25 cellular contexts compared by ENCODE assay signal in the genomic region with DNA sequence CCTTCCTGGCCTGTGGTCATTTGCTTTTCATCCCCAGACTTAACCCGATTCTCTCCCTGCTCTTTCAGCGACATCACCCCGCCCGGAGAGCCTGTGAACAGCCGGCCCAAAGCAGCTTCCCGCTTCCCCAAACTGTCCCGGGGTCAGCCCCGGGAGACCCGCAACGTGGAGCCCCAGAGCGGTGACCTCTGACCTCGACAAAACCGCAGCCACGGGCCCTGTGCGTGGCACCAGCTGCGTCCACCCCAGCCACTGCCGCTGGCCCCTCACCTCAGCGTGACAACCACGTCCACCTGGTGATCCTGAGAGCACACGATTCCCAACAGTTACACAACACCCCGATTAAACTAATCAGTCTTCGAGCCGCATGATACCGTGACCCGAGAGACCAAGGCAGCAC.
A peak's percentile ranks its signal among the peaks of the same experiment; 100 is the strongest.
DNase-seq lines count a peak whose midpoint lies in the region; ATAC-seq, FAIRE-seq and TF ChIP-seq lines count a peak whose summit lies in the region.
"Had no signal": no experiment of that assay in that cellular context is flagged by ENCODE, and none has a peak within 500 bp of the region (broad histone marks: within the 10 kb centered on the region; RNA-seq: fewer than 3 reads in every experiment).

No MANE protein-coding gene starts in this region.

- H3K36me3 Mint-ChIP-seq in activated T-helper 17 cell treated with anti-CD3 and anti-CD28 coated beads, Interleukin-2, amount 50 U/mL, for 72 hours (ENCODE audit: low read depth) = peaks cover 48% of the 10 kb centered on the region
- peaks cover 2% of the 10 kb centered on the region for H3K36me3 Mint-ChIP-seq in progenitor cell of endocrine pancreas (ENCODE audit: insufficient read depth)

- H3K4ac ChIP-seq in neuronal stem cell (ENCODE audit: low read length) (no peak overlapping the region), mesendoderm (ENCODE audit: low read depth, low read length) (no peak overlapping the region)

- no peaks in the 10 kb centered on the region for H4K20me1 ChIP-seq in HepG2 (ENCODE audit: insufficient read depth, low read length)

- H3K36me3 ChIP-seq in HepG2 (replicated peaks in 1 of 2; ENCODE audit: control insufficient read depth in 1 of 2, insufficient read depth in 2 of 2, low read length in 2 of 2) (no peaks in the 10 kb centered on the region), right lobe of liver (no peaks in the 10 kb centered on the region), neuronal stem cell (replicated peaks in 1 of 2; ENCODE audit: control insufficient read depth in 2 of 2, insufficient read depth in 2 of 2, low read length in 2 of 2) (no peaks in the 10 kb centered on the region), mesendoderm (ENCODE audit: control insufficient read depth, insufficient read depth, low read length) (no peaks in the 10 kb centered on the region), left lung (peaks cover 0 to 25% of the 10 kb centered on the region in 2 donors)
- H3K36me3 ChIP-seq: SJCRH30 had no signal

- H3K23ac ChIP-seq in neuronal stem cell (ENCODE audit: low read depth, low read length, poor library complexity) (peak overlapping the region; percentile 14), mesendoderm (ENCODE audit: low read length) (no peak overlapping the region)

- H4K91ac ChIP-seq in neuronal stem cell (ENCODE audit: low read depth, low read length, poor library complexity) = no peak overlapping the region

- H3K18ac ChIP-seq in neuronal stem cell (ENCODE audit: low read length) (no peak overlapping the region), mesendoderm (ENCODE audit: low read length) (no peak overlapping the region)

- H2BK15ac ChIP-seq in neuronal stem cell (ENCODE audit: low read length) (no peak overlapping the region), mesendoderm (replicated peaks; ENCODE audit: low read depth) (no peak overlapping the region)

- no peak for FAIRE-seq in HepG2 (lab: Jason Lieb, UNC)
- FAIRE-seq: GM12892, GM19239 had no signal

- H4K5ac ChIP-seq in mesendoderm (ENCODE audit: low read length) = no peak overlapping the region

- no peak overlapping the region for H2BK5ac ChIP-seq in neuronal stem cell (ENCODE audit: low read length)
- no peak overlapping the region for H2BK5ac ChIP-seq in mesendoderm (ENCODE audit: low read length)

- H2AFZ ChIP-seq in HepG2 (ENCODE audit: low read length) = no peak overlapping the region
- H2AFZ ChIP-seq in neuronal stem cell (ENCODE audit: low read length) = no peak overlapping the region
- H2AFZ ChIP-seq: PC-9 had no signal

- no peaks in the 10 kb centered on the region for H3K27me3 Mint-ChIP-seq in activated T-helper 17 cell treated with anti-CD3 and anti-CD28 coated beads, Interleukin-2, amount 50 U/mL, for 72 hours
- H3K27me3 Mint-ChIP-seq in progenitor cell of endocrine pancreas = no peaks in the 10 kb centered on the region

- H3K4me1 Mint-ChIP-seq in activated T-helper 17 cell treated with anti-CD3 and anti-CD28 coated beads, Interleukin-2, amount 50 U/mL, for 72 hours = peaks cover 23% of the 10 kb centered on the region
- no peaks in the 10 kb centered on the region for H3K4me1 Mint-ChIP-seq in progenitor cell of endocrine pancreas (ENCODE audit: low read depth)

- DNase-seq in HepG2 (ENCODE audit: low spot score) = no peak
- DNase-seq in right lobe of liver = no peak
- no peak for DNase-seq in neuronal stem cell (ENCODE audit: low spot score)
- DNase-seq in mesendoderm = no peak
- no peak for DNase-seq in left lung
- DNase-seq in progenitor cell of endocrine pancreas (ENCODE audit: low spot score, unreplicated experiment) = no peak
- DNase-seq: Calu3; GF-D8; H7; KBM-7; MV-4-11; NCI-H1436 treated with DMSO at 0.1 percent for 48 hours; NCI-H187 treated with DMSO at 0.1 percent for 48 hours; NCI-H446 treated with DMSO at 0.1 percent for 48 hours; NCI-H526; NCI-H82; NK-92 treated with Interleukin-12 subunit alpha and Interleukin-12 subunit beta, amount 100 ng/mL, for 24 hours; PC-9 had no signal

- TF ChIP-seq POLR2A in HepG2 (IDR thresholded peaks at IDR 0.05; ENCODE audit: insufficient read depth in 1 of 2, low read depth in 2 of 2, low read length in 2 of 2) (no peak), right lobe of liver (IDR thresholded peaks at IDR 0.05) (no peak)

- no peak overlapping the region for H3K4me3 Mint-ChIP-seq in activated T-helper 17 cell treated with anti-CD3 and anti-CD28 coated beads, Interleukin-2, amount 50 U/mL, for 72 hours
- H3K4me3 Mint-ChIP-seq in progenitor cell of endocrine pancreas (ENCODE audit: low read depth) = no peak overlapping the region

- H3K9me3 Mint-ChIP-seq in activated T-helper 17 cell treated with anti-CD3 and anti-CD28 coated beads, Interleukin-2, amount 50 U/mL, for 72 hours = peaks cover 7% of the 10 kb centered on the region
- no peaks in the 10 kb centered on the region for H3K9me3 Mint-ChIP-seq in progenitor cell of endocrine pancreas (ENCODE audit: low read depth)

- BruUV-seq in HepG2 (replicated peaks; lab: Mats Ljungman, UMichigan) = no TSS peak

- CTCF ChIA-PET in HepG2 (lab: Yijun Ruan, JAX; ENCODE audit: low intra/inter-chr PET ratio, low total read pairs) = no interaction called here

- POLR2A ChIA-PET in HepG2 (lab: Yijun Ruan, JAX) = interaction anchor here (0.6 to 1.0 kb wide), 2 partner anchors 38 to 44 kb away, joined by 3 to 4 read pairs; no protein-coding TSS in a partner anchor

- peaks cover 17% of the 10 kb centered on the region for H3K4me1 ChIP-seq in HepG2 (ENCODE audit: insufficient read depth, low read length)
- H3K4me1 ChIP-seq in right lobe of liver = peaks cover 0 to 15% (median 4%) of the 10 kb centered on the region in 4 donors
- no peaks in the 10 kb centered on the region for H3K4me1 ChIP-seq in neuronal stem cell (ENCODE audit: control insufficient read depth in 2 of 2, insufficient read depth in 1 of 2, low read depth in 1 of 2, low read length in 2 of 2)
- no peaks in the 10 kb centered on the region for H3K4me1 ChIP-seq in mesendoderm (ENCODE audit: control insufficient read depth, low read depth, low read length)
- H3K4me1 ChIP-seq in left lung = no peaks in the 10 kb centered on the region

- TF ChIP-seq CTCF in HepG2 (CRISPR knock-in tag; IDR thresholded peaks at IDR 0.05) = no peak
- no peak for TF ChIP-seq CTCF in right lobe of liver (IDR thresholded peaks at IDR 0.05)
- no peak for TF ChIP-seq CTCF in left lung (IDR thresholded peaks at IDR 0.05)
- TF ChIP-seq CTCF in progenitor cell of endocrine pancreas (IDR thresholded peaks at IDR 0.05; ENCODE audit: unreplicated experiment) = no peak

- H3K9ac ChIP-seq in HepG2 (ENCODE audit: insufficient read depth, low read depth, low read length) (no peak overlapping the region), neuronal stem cell (ENCODE audit: low read depth, low read length, poor library complexity) (no peak overlapping the region), mesendoderm (ENCODE audit: low read length) (no peak overlapping the region)

- ATAC-seq in HepG2 = no peak
- ATAC-seq in right lobe of liver = no peak
- ATAC-seq in activated T-helper 17 cell treated with anti-CD3 and anti-CD28 coated beads, Interleukin-2, amount 50 U/mL, for 72 hours (replicated peaks) = no peak
- ATAC-seq in left lung = no peak
- ATAC-seq: Right ventricle myocardium inferior, SK-N-SH treated with all-trans-retinoic acid at 6 μM for 48 hours had no signal

- H3K79me1 ChIP-seq in neuronal stem cell (ENCODE audit: low read depth, low read length) = no peaks in the 10 kb centered on the region
- no peaks in the 10 kb centered on the region for H3K79me1 ChIP-seq in mesendoderm (ENCODE audit: low read length)

- no peak for TF ChIP-seq RAD21 in HepG2 (CRISPR knock-in tag; IDR thresholded peaks at IDR 0.05)

- H3K27ac Mint-ChIP-seq in activated T-helper 17 cell treated with anti-CD3 and anti-CD28 coated beads, Interleukin-2, amount 50 U/mL, for 72 hours = peak overlapping the region; percentile 70
- H3K27ac Mint-ChIP-seq in progenitor cell of endocrine pancreas = no peak overlapping the region

- H3K27ac ChIP-seq in HepG2 (ENCODE audit: extremely low read length, insufficient read depth, low read length) (no peak overlapping the region), right lobe of liver (no peak overlapping the region), neuronal stem cell (replicated peaks; ENCODE audit: low read length) (no peak overlapping the region), mesendoderm (ENCODE audit: low read depth, low read length) (no peak overlapping the region), left lung (no peak overlapping the region)
- H3K27ac ChIP-seq: C4-2B, PC-9, SJCRH30 had no signal

- H2BK120ac ChIP-seq in neuronal stem cell (ENCODE audit: low read depth, low read length) (no peak overlapping the region), mesendoderm (ENCODE audit: low read depth, low read length) (no peak overlapping the region)

- H3K4me2 ChIP-seq in HepG2 (ENCODE audit: low read depth, low read length) (no peak overlapping the region), neuronal stem cell (ENCODE audit: insufficient read depth, low read length, poor library complexity, severe bottlenecking) (no peak overlapping the region), mesendoderm (ENCODE audit: low read length) (no peak overlapping the region)
- H3K4me2 ChIP-seq: PC-9 had no signal

- no peak overlapping the region for H4K8ac ChIP-seq in neuronal stem cell (ENCODE audit: low read depth, low read length)
- no peak overlapping the region for H4K8ac ChIP-seq in mesendoderm (ENCODE audit: low read depth, low read length)

- in situ Hi-C loops in HepG2 (cut with HindIII; ENCODE audit: extremely low pct_ligation_motif_present, low pct_unique_long_range_greater_than_20kb) = no loop called here

- H3K4me3 ChIP-seq in HepG2 (replicated peaks in 1 of 3; ENCODE audit: insufficient read depth in 1 of 3, low read depth in 2 of 3, low read length in 3 of 3) = no peak overlapping the region
- H3K4me3 ChIP-seq in right lobe of liver = no peak overlapping the region
- no peak overlapping the region for H3K4me3 ChIP-seq in neuronal stem cell (ENCODE audit: low read length in 2 of 2)
- no peak overlapping the region for H3K4me3 ChIP-seq in mesendoderm (ENCODE audit: low read length)
- no peak overlapping the region for H3K4me3 ChIP-seq in left lung
- H3K4me3 ChIP-seq: PC-9, SJCRH30 had no signal

- H3K9me3 ChIP-seq in HepG2 (ENCODE audit: low read length) (no peaks in the 10 kb centered on the region), right lobe of liver (no peaks in the 10 kb centered on the region), neuronal stem cell (replicated peaks in 1 of 2; ENCODE audit: control insufficient read depth in 2 of 2, insufficient read depth in 1 of 2, low read depth in 1 of 2, low read length in 2 of 2) (peaks cover 0 to 2% of the 10 kb centered on the region in 2 donors), left lung (peaks cover 0 to 4% of the 10 kb centered on the region in 2 donors)
- H3K9me3 ChIP-seq: SJCRH30 had no signal

- H3K27me3 ChIP-seq in HepG2 (ENCODE audit: control insufficient read depth in 1 of 2, insufficient read depth in 2 of 2, low read length in 2 of 2) (no peaks in the 10 kb centered on the region), right lobe of liver (no peaks in the 10 kb centered on the region), neuronal stem cell (ENCODE audit: control insufficient read depth in 3 of 3, insufficient read depth in 3 of 3, low read depth in 1 of 3, low read length in 3 of 3) (no peaks in the 10 kb centered on the region), mesendoderm (ENCODE audit: insufficient read depth, low read length, poor library complexity) (no peaks in the 10 kb centered on the region), left lung (no peaks in the 10 kb centered on the region)
- H3K27me3 ChIP-seq: SJCRH30 had no signal

- intact Hi-C loops in HepG2 (cut with micrococcal nuclease; ENCODE audit: unreplicated experiment) (no loop called here), right lobe of liver (cut with DNase I) (loop anchor here in 1 of 2 donors (10.0 kb wide), 1 partner anchor 114 kb away; no protein-coding TSS in a partner anchor), left lung (cut with DNase I) (no loop called here)

- H3K79me2 ChIP-seq in HepG2 (ENCODE audit: insufficient read depth, low read length) = no peaks in the 10 kb centered on the region
- H3K79me2 ChIP-seq in mesendoderm (ENCODE audit: control insufficient read depth, insufficient read depth, low read length) = no peaks in the 10 kb centered on the region

- H2BK12ac ChIP-seq in neuronal stem cell (ENCODE audit: low read length) = no peak overlapping the region

- H3K14ac ChIP-seq in neuronal stem cell (ENCODE audit: low read length) = peak overlapping the region; percentile 60

- H3K56ac ChIP-seq in mesendoderm (ENCODE audit: low read length) = no peak overlapping the region

- H2AK5ac ChIP-seq in neuronal stem cell (ENCODE audit: low read depth, low read length) = peak overlapping the region; percentile 50
- no peak overlapping the region for H2AK5ac ChIP-seq in mesendoderm (ENCODE audit: low read length)

- TF ChIP-seq EP300 in HepG2 (IDR thresholded peaks at IDR 0.05; ENCODE audit: low read depth in 2 of 2, low read length in 2 of 2) (no peak), HepG2 (CRISPR knock-in tag; IDR thresholded peaks at IDR 0.05; ENCODE audit: borderline replicate concordance) (no peak)

- WGBS in HepG2 (ENCODE audit: low lambda C conversion rate) = 94% methylated on average over 25 of the region's 25 CpGs
- WGBS in right lobe of liver (ENCODE audit: insufficient coverage, low coverage, low lambda C conversion rate, missing lambda C conversion rate) = 80% methylated on average over 1 of the region's 25 CpGs
- WGBS in neuronal stem cell (ENCODE audit: extremely low coverage in 2 of 2, insufficient read length in 2 of 2, insufficient replicate concordance in 1 of 2), 2 donors = no CpG with 5 or more reads among the region's 25 CpGs
- no CpG with 5 or more reads among the region's 25 CpGs for WGBS in mesendoderm (ENCODE audit: extremely low coverage, insufficient coverage, low lambda C conversion rate)
